ENCODE assay signal across 11 cellular contexts in the genomic region with DNA sequence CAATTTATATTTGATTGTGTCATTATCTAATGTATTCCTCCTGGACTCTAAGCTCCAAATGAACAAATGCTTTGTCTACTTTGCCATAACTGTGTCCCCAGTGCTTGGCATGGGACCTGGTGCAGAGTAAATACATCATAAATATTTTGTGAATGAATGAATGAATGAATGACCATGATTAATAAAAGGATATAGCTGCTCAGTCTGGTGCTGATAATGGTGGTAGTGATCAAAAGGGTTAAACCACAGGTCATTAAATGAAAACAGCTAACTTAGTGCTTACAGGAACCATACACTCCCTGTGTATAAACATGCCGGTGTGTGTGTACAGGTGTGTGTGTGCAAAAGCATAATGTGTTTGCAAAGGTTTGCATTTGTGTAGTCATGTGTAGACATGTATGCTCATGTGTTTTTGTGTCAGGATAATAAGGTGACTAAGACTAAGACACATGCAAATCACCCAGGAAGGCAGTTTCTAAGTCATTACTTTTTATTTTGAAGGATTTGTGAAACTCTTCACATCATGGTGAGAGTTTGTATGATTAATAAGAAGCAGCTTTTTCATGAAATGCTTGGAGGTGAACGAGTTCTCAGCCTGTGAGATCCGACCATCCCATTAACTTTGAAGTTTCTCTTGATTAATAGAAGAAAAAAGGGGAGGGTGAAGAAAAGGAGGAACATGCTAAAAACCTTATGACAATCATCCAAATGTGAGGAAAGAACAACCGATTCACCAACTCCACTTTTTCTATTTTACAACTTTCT. TPM values are rescaled to one million over a fixed set of nuclear protein-coding genes. Genes with fewer than 3 reads are reported as not detected.
DNase-seq lines count a peak whose midpoint lies in the region; ATAC-seq, FAIRE-seq and TF ChIP-seq lines count a peak whose summit lies in the region.
"Had no signal": no experiment of that assay in that cellular context is flagged by ENCODE, and none has a peak within 500 bp of the region (broad histone marks: within the 10 kb centered on the region; RNA-seq: fewer than 3 reads in every experiment).

No MANE protein-coding gene starts in this region.

- POLR2A ChIA-PET in Panc1 (lab: Charles Lee) = no interaction called here

- H3K4me1 ChIP-seq in Panc1 (ENCODE audit: control insufficient read depth, insufficient read depth, low read length) = peaks cover 29% of the 10 kb centered on the region

- H3K27me3 ChIP-seq in Panc1 (ENCODE audit: control insufficient read depth, insufficient read depth, low read length) = no peaks in the 10 kb centered on the region

- CTCF ChIA-PET in Panc1 (lab: Charles Lee) = interaction anchor here (1.1 kb wide), 1 partner anchor 43 kb away, joined by 3 read pairs; no protein-coding TSS in a partner anchor
- CTCF ChIA-PET in activated CD8-positive, alpha-beta memory T cell treated with anti-CD3 and anti-CD28 coated beads, Interleukin-2, amount 10 ng/mL, durations not matched to agents 7 days and 5 days (lab: Charles Lee) = interaction anchor here (0.6 to 2.3 kb wide), 10 partner anchors 11 to 160 kb away, joined by 3 to 19 read pairs (median 4); no protein-coding TSS in a partner anchor

- peaks cover 30% of the 10 kb centered on the region for H3K4me1 Mint-ChIP-seq in stimulated activated memory B cell treated with anti-CD40 and anti-IgM and Interleukin-4, amounts not matched to agents 10 μg/mL and 1 μg/mL and 100 μg/mL, for 72 hours
- H3K4me1 Mint-ChIP-seq in activated T-helper 2 cell treated with anti-CD3 and anti-CD28 coated beads, Interferon-gamma antibody, Interleukin-2, Interleukin-4, amounts not matched to agents 10 μg/mL and 5 μg/mL and 100 μg/mL, durations not matched to agents 14 hours and 24 hours and 36 hours (ENCODE audit: low read depth) = peaks cover 10% of the 10 kb centered on the region
- peaks cover 13% of the 10 kb centered on the region for H3K4me1 Mint-ChIP-seq in activated CD8-positive, alpha-beta memory T cell treated with anti-CD3 and anti-CD28 coated beads, Interleukin-2, amount 10 ng/mL, durations not matched to agents 7 days and 5 days

- H3K9me3 ChIP-seq in Panc1 (ENCODE audit: control insufficient read depth, insufficient read depth, low read depth, low read length) = no peaks in the 10 kb centered on the region

- no peak overlapping the region for H3K4me3 Mint-ChIP-seq in stimulated activated memory B cell treated with anti-CD40 and anti-IgM and Interleukin-4, amounts not matched to agents 10 μg/mL and 1 μg/mL and 100 μg/mL, for 72 hours
- no peak overlapping the region for H3K4me3 Mint-ChIP-seq in activated T-helper 2 cell treated with anti-CD3 and anti-CD28 coated beads, Interferon-gamma antibody, Interleukin-2, Interleukin-4, amounts not matched to agents 10 μg/mL and 5 μg/mL and 100 μg/mL, durations not matched to agents 14 hours and 24 hours and 36 hours (ENCODE audit: low read depth)
- H3K4me3 Mint-ChIP-seq in activated CD8-positive, alpha-beta memory T cell treated with anti-CD3 and anti-CD28 coated beads, Interleukin-2, amount 10 ng/mL, durations not matched to agents 7 days and 5 days = no peak overlapping the region
- H3K4me3 Mint-ChIP-seq: brain had no signal

- H3K4me3 ChIP-seq in Panc1 (ENCODE audit: low read depth in 2 of 2, low read length in 2 of 2) = no peak overlapping the region

- FAIRE-seq in GM19239 (lab: Jason Lieb, UNC) = no peak
- FAIRE-seq: kidney had no signal

- TF ChIP-seq CTCF in Panc1 (IDR thresholded peaks at IDR 0.05) = no peak

- DNase-seq in GM19239 (ENCODE audit: insufficient read length, low spot score) (peak; percentile 27), Panc1 (ENCODE audit: low read depth, low spot score) (no peak), G401 (ENCODE audit: low spot score) (no peak), SW 1271 (lab: John Stamatoyannopoulos, UW) (no peak)
- DNase-seq in activated T-helper 2 cell treated with anti-CD3 and anti-CD28 coated beads, Interferon-gamma antibody, Interleukin-2, Interleukin-4, amounts not matched to agents 10 μg/mL and 5 μg/mL and 100 μg/mL, durations not matched to agents 14 hours and 24 hours and 36 hours (ENCODE audit: low spot score) = no peak
- no peak for DNase-seq in activated CD8-positive, alpha-beta memory T cell treated with anti-CD3 and anti-CD28 coated beads, Interleukin-2, amount 10 ng/mL, durations not matched to agents 7 days and 5 days
- DNase-seq: kidney, MM.1S had no signal

- H3K36me3 Mint-ChIP-seq in stimulated activated memory B cell treated with anti-CD40 and anti-IgM and Interleukin-4, amounts not matched to agents 10 μg/mL and 1 μg/mL and 100 μg/mL, for 72 hours = no peaks in the 10 kb centered on the region
- no peaks in the 10 kb centered on the region for H3K36me3 Mint-ChIP-seq in activated T-helper 2 cell treated with anti-CD3 and anti-CD28 coated beads, Interferon-gamma antibody, Interleukin-2, Interleukin-4, amounts not matched to agents 10 μg/mL and 5 μg/mL and 100 μg/mL, durations not matched to agents 14 hours and 24 hours and 36 hours (ENCODE audit: low read depth)
- no peaks in the 10 kb centered on the region for H3K36me3 Mint-ChIP-seq in activated CD8-positive, alpha-beta memory T cell treated with anti-CD3 and anti-CD28 coated beads, Interleukin-2, amount 10 ng/mL, durations not matched to agents 7 days and 5 days

- H3K27ac ChIP-seq in Panc1 (ENCODE audit: low read length) = peak overlapping the region; percentile 77; the same call in 1 of the 2 replicates

- ATAC-seq in HG02798 (IDR thresholded peaks at IDR 0.05; ENCODE audit: poor library complexity, unreplicated experiment) (peak; percentile 65), Panc1 (no peak)
- peak; percentile 37 for ATAC-seq in stimulated activated memory B cell treated with anti-CD40 and anti-IgM and Interleukin-4, amounts not matched to agents 10 μg/mL and 1 μg/mL and 100 μg/mL, for 72 hours
- ATAC-seq in activated CD8-positive, alpha-beta memory T cell treated with anti-CD3 and anti-CD28 coated beads, Interleukin-2, amount 10 ng/mL, durations not matched to agents 7 days and 5 days = no peak

- BruUV-seq in Panc1 (replicated peaks; lab: Mats Ljungman, UMichigan) = no TSS peak

- H3K27me3 Mint-ChIP-seq in stimulated activated memory B cell treated with anti-CD40 and anti-IgM and Interleukin-4, amounts not matched to agents 10 μg/mL and 1 μg/mL and 100 μg/mL, for 72 hours = no peaks in the 10 kb centered on the region
- peaks cover 12% of the 10 kb centered on the region for H3K27me3 Mint-ChIP-seq in activated T-helper 2 cell treated with anti-CD3 and anti-CD28 coated beads, Interferon-gamma antibody, Interleukin-2, Interleukin-4, amounts not matched to agents 10 μg/mL and 5 μg/mL and 100 μg/mL, durations not matched to agents 14 hours and 24 hours and 36 hours (ENCODE audit: low read depth)
- H3K27me3 Mint-ChIP-seq in activated CD8-positive, alpha-beta memory T cell treated with anti-CD3 and anti-CD28 coated beads, Interleukin-2, amount 10 ng/mL, durations not matched to agents 7 days and 5 days = peaks cover 16% of the 10 kb centered on the region
- H3K27me3 Mint-ChIP-seq: brain had no signal

- no peaks in the 10 kb centered on the region for H3K9me3 Mint-ChIP-seq in stimulated activated memory B cell treated with anti-CD40 and anti-IgM and Interleukin-4, amounts not matched to agents 10 μg/mL and 1 μg/mL and 100 μg/mL, for 72 hours
- no peaks in the 10 kb centered on the region for H3K9me3 Mint-ChIP-seq in activated T-helper 2 cell treated with anti-CD3 and anti-CD28 coated beads, Interferon-gamma antibody, Interleukin-2, Interleukin-4, amounts not matched to agents 10 μg/mL and 5 μg/mL and 100 μg/mL, durations not matched to agents 14 hours and 24 hours and 36 hours
- H3K9me3 Mint-ChIP-seq in activated CD8-positive, alpha-beta memory T cell treated with anti-CD3 and anti-CD28 coated beads, Interleukin-2, amount 10 ng/mL, durations not matched to agents 7 days and 5 days (ENCODE audit: low read depth) = no peaks in the 10 kb centered on the region
- H3K9me3 Mint-ChIP-seq: brain had no signal

- H3K27ac Mint-ChIP-seq in stimulated activated memory B cell treated with anti-CD40 and anti-IgM and Interleukin-4, amounts not matched to agents 10 μg/mL and 1 μg/mL and 100 μg/mL, for 72 hours = peak overlapping the region; percentile 65
- H3K27ac Mint-ChIP-seq in activated T-helper 2 cell treated with anti-CD3 and anti-CD28 coated beads, Interferon-gamma antibody, Interleukin-2, Interleukin-4, amounts not matched to agents 10 μg/mL and 5 μg/mL and 100 μg/mL, durations not matched to agents 14 hours and 24 hours and 36 hours = no peak overlapping the region
- no peak overlapping the region for H3K27ac Mint-ChIP-seq in activated CD8-positive, alpha-beta memory T cell treated with anti-CD3 and anti-CD28 coated beads, Interleukin-2, amount 10 ng/mL, durations not matched to agents 7 days and 5 days

- no peaks in the 10 kb centered on the region for H3K36me3 ChIP-seq in Panc1 (ENCODE audit: control insufficient read depth, insufficient read depth, low read length)

- intact Hi-C loops in Panc1 (cut with micrococcal nuclease; ENCODE audit: unreplicated experiment) = no loop called here
- intact Hi-C loops in activated T-helper 2 cell treated with anti-CD3 and anti-CD28 coated beads, Interferon-gamma antibody, Interleukin-2, Interleukin-4, amounts not matched to agents 10 μg/mL and 5 μg/mL and 100 μg/mL, durations not matched to agents 14 hours and 24 hours and 36 hours (cut with micrococcal nuclease) = loop anchor here (5.0 kb wide), 1 partner anchor 685 kb away; no protein-coding TSS in a partner anchor

- in situ Hi-C loops in Panc1 (cut with HindIII; ENCODE audit: low pct_unique_long_range_greater_than_20kb, low sequenced_read_pairs) (no loop called here), G401 (cut with HindIII; ENCODE audit: low sequenced_read_pairs) (no loop called here)

RNA-seq across cellular contexts. Expression of a gene that starts 24.6 kb away (rescaled TPM):
- total RNA-seq in Panc1 (2021; ENCODE audit: unreplicated experiment) = 228 TPM
- 986 TPM for polyA plus RNA-seq in Panc1 (2012; ENCODE audit: insufficient read length)
- total RNA-seq in G401 (2014; rRNA removed; shearing (Covaris generic)) = 194 and 247 TPM in 2 replicates
- 0.43 TPM in 1 of 2 replicates, not detected in the other for total RNA-seq in activated T-helper 2 cell treated with anti-CD3 and anti-CD28 coated beads, Interferon-gamma antibody, Interleukin-2, Interleukin-4, amounts not matched to agents 10 μg/mL and 5 μg/mL and 100 μg/mL, durations not matched to agents 14 hours and 24 hours and 36 hours
- total RNA-seq in activated CD8-positive, alpha-beta memory T cell treated with anti-CD3 and anti-CD28 coated beads, Interleukin-2, amount 10 ng/mL, durations not matched to agents 7 days and 5 days = under 1 TPM; 0.18 to 0.37 TPM

Comparison
In these comparisons a context has a peak if more than half of its experiments do, and no peak if none do; other contexts are left out.
1. ATAC-seq: peak in HG02798 (single experiment) and stimulated activated memory B cell treated with anti-CD40 and anti-IgM and Interleukin-4, amounts not matched to agents 10 μg/mL and 1 μg/mL and 100 μg/mL, for 72 hours (single experiment); none in Panc1 (single experiment) and activated CD8-positive, alpha-beta memory T cell treated with anti-CD3 and anti-CD28 coated beads, Interleukin-2, amount 10 ng/mL, durations not matched to agents 7 days and 5 days (single experiment).
2. RNA of a gene that starts 24.6 kb away (total RNA-seq): 194 to 247 TPM in G401 and 228 TPM in Panc1 (single experiment); 0.43 TPM in activated T-helper 2 cell treated with anti-CD3 and anti-CD28 coated beads, Interferon-gamma antibody, Interleukin-2, Interleukin-4, amounts not matched to agents 10 μg/mL and 5 μg/mL and 100 μg/mL, durations not matched to agents 14 hours and 24 hours and 36 hours and 0.18 to 0.37 TPM in activated CD8-positive, alpha-beta memory T cell treated with anti-CD3 and anti-CD28 coated beads, Interleukin-2, amount 10 ng/mL, durations not matched to agents 7 days and 5 days; every median in the first group is over 100 times any median in the second.